Comparison of ENCODE assay signal across 30 cellular contexts in the genomic region with DNA sequence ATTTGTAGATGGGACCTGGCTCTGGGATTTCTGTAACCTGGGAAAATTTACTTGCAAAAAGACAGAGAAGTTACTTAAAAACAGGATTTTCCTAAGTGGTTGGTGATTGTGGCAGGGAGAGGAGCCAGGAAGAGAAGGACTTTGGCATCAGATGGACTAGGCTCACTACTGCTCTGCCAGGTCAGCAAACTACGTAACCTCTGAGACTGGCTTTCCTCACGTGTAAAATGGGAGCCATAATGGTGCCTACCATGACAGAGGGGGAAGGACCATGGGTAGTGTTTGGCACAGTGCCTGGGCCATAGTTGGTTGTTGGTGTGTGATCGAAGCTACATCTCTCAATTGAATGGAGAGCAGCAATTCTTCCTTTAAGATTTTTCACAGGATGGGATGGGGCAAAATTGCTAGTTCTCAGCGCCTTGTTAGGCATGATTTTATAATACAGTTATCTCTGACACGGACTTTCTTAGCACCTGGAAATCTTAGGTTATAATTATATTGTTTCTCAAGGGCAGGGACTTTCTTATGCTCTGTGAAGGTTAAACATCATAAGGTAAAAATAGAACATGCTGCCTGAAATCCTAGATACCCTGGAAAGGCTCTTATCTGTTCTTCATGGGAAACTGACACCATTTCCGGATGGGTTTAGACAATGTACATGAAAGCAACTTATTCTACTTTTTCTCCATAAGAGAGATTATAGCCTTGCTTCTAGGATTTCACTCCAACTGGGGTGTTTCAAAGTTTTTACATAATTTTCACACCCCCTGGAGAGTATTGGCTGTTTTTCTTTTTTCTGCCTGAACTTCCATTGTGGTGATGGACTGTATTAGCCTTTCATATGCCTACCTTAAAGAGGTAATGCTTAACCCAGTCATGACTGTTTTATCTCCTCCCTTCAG. TPM values are rescaled to one million over a fixed set of nuclear protein-coding genes. Genes with fewer than 3 reads are reported as not detected.
DNase-seq lines count a peak whose midpoint lies in the region; ATAC-seq lines count a peak whose summit lies in the region.
"Had no signal": no experiment of that assay in that cellular context is flagged by ENCODE, and none has a peak within 500 bp of the region (broad histone marks: within the 10 kb centered on the region; RNA-seq: fewer than 3 reads in every experiment).

No MANE protein-coding gene starts in this region.

- no peak overlapping the region for H3K14ac ChIP-seq in trophoblast cell (ENCODE audit: low read length)

- H3K4ac ChIP-seq in trophoblast cell (ENCODE audit: low read depth, low read length): peak overlapping the region; percentile 67

- H3K79me1 ChIP-seq in trophoblast cell (ENCODE audit: low read length): no peaks in the 10 kb centered on the region

- no peak for DNase-seq in Right ventricle myocardium superior
- no peak for DNase-seq in right cardiac atrium
- DNase-seq in trophoblast cell: no peak
- no peak for DNase-seq in germinal center (ENCODE audit: low spot score)
- DNase-seq: activated CD4-positive, alpha-beta T cell treated with anti-CD3 and anti-CD28 coated beads, Interleukin-2, amount 10 ng/mL, durations not matched to agents 24 days and 14 days; amygdala; brain microvascular endothelial cell; DMS153; GOT3; Karpas-422; lower lobe of right lung; mucosa of descending colon; natural killer cell; NCI-H1436; NCI-H2081; NCI-H510A; RPMI8226; spleen; stimulated activated CD4-positive, alpha-beta T cell treated with anti-CD3 and anti-CD28 coated beads, Interleukin-2, amount 100 ng/mL, for 24 hours; stimulated activated naive CD8-positive, alpha-beta T cell treated with anti-CD3 and anti-CD28 coated beads, Interleukin-15, amount 100 ng/mL, for 72 hours; T-cell; uterus had no signal

- peak overlapping the region; percentile 68 for H3K18ac ChIP-seq in trophoblast cell (ENCODE audit: low read length)

- H3K23ac ChIP-seq in trophoblast cell (ENCODE audit: low read length): no peak overlapping the region

- H2BK120ac ChIP-seq in trophoblast cell (ENCODE audit: insufficient read depth, low read length, poor library complexity): no peak overlapping the region

- no peak overlapping the region for H4K8ac ChIP-seq in trophoblast cell (ENCODE audit: low read depth, low read length)

- H3K27ac ChIP-seq in right cardiac atrium (ENCODE audit: low read length) (no peak overlapping the region), HUES64 (ENCODE audit: low read depth, low read length) (peak overlapping the region; percentile 87), iPS-20b (ENCODE audit: low read length) (no peak overlapping the region), trophoblast cell (ENCODE audit: low read depth, low read length) (no peak overlapping the region)
- H3K27ac ChIP-seq: BLaER1, brain microvascular endothelial cell, lower lobe of right lung, spleen, thoracic aorta, uterus, WERI-Rb-1 had no signal

- H3K9me3 ChIP-seq in right cardiac atrium (ENCODE audit: control insufficient read depth, low read length) (no peaks in the 10 kb centered on the region), HUES64 (ENCODE audit: insufficient read depth, low read depth, low read length) (no peaks in the 10 kb centered on the region), iPS-20b (ENCODE audit: insufficient read depth, low read depth, low read length) (no peaks in the 10 kb centered on the region), trophoblast cell (ENCODE audit: insufficient read depth, low read depth, low read length) (peaks cover 2% of the 10 kb centered on the region)
- H3K9me3 ChIP-seq: BLaER1, lower lobe of right lung, mucosa of descending colon, spleen, thoracic aorta, uterus had no signal

- 56% methylated on average over 6 of the region's 6 CpGs for WGBS in right cardiac atrium
- 94% methylated on average over 6 of the region's 6 CpGs for WGBS in HUES64
- no CpG with 5 or more reads among the region's 6 CpGs for WGBS in trophoblast cell (ENCODE audit: extremely low coverage, insufficient coverage, insufficient read length)

- H2AK5ac ChIP-seq in trophoblast cell (ENCODE audit: low read length): no peak overlapping the region

- no peak overlapping the region for H4K12ac ChIP-seq in trophoblast cell (ENCODE audit: low read depth, low read length)

- H3K4me2 ChIP-seq in trophoblast cell (ENCODE audit: low read length): no peak overlapping the region
- H3K4me2 ChIP-seq: BLaER1 had no signal

- H2BK12ac ChIP-seq in trophoblast cell (ENCODE audit: low read length): no peak overlapping the region

- H3K9ac ChIP-seq in HUES64 (ENCODE audit: low read depth, low read length): 0 out of 2 replicates have a peak overlapping the region, but pooled peaks have one; percentile 2
- H3K9ac ChIP-seq in iPS-20b (ENCODE audit: low read depth, low read length): peak overlapping the region; percentile 29; the same call in 1 of the 2 replicates
- no peak overlapping the region for H3K9ac ChIP-seq in trophoblast cell (ENCODE audit: low read length)
- H3K9ac ChIP-seq: BLaER1 had no signal

- H4K91ac ChIP-seq in trophoblast cell (ENCODE audit: low read depth, low read length): no peak overlapping the region

- H3K36me3 ChIP-seq in HUES64 (ENCODE audit: insufficient read depth, low read length) (no peaks in the 10 kb centered on the region; the same call in 1 of the 2 replicates), iPS-20b (ENCODE audit: insufficient read depth, low read depth, low read length) (peaks cover 7% of the 10 kb centered on the region; the same call in 1 of the 2 replicates), trophoblast cell (ENCODE audit: control insufficient read depth in 1 of 2, insufficient read depth in 2 of 2, low read length in 2 of 2) (peaks cover 0 to under 1% of the 10 kb centered on the region in 2 experiments)
- H3K36me3 ChIP-seq: BLaER1, brain microvascular endothelial cell, lower lobe of right lung, spleen, thoracic aorta, uterus, WERI-Rb-1 had no signal

- H2AFZ ChIP-seq in trophoblast cell (ENCODE audit: insufficient read depth, low read length, poor library complexity): no peak overlapping the region

- intact Hi-C loops in Right ventricle myocardium superior (cut with DNase I) (loop anchor here (10.0 kb wide), 1 partner anchor 130 kb away; no protein-coding TSS in a partner anchor), right cardiac atrium (cut with DNase I) (no loop called here)

- peaks cover 10% of the 10 kb centered on the region for H3K4me1 ChIP-seq in right cardiac atrium (ENCODE audit: control insufficient read depth, insufficient read depth, low read length)
- peaks cover 88% of the 10 kb centered on the region for H3K4me1 ChIP-seq in HUES64 (ENCODE audit: insufficient read depth, low read length)
- peaks cover 83% of the 10 kb centered on the region for H3K4me1 ChIP-seq in iPS-20b (ENCODE audit: insufficient read depth, low read length)
- peaks cover 0 to 6% of the 10 kb centered on the region in 2 experiments for H3K4me1 ChIP-seq in trophoblast cell (ENCODE audit: control insufficient read depth in 1 of 2, insufficient read depth in 2 of 2, low read length in 2 of 2)
- H3K4me1 ChIP-seq: BLaER1, lower lobe of right lung had no signal

- H3K4me3 ChIP-seq in right cardiac atrium (ENCODE audit: low read length): no peak overlapping the region
- H3K4me3 ChIP-seq in HUES64 (ENCODE audit: low read length): no peak overlapping the region
- no peak overlapping the region for H3K4me3 ChIP-seq in iPS-20b (ENCODE audit: low read length)
- no peak overlapping the region for H3K4me3 ChIP-seq in trophoblast cell (ENCODE audit: low read depth, low read length)
- H3K4me3 ChIP-seq: BLaER1, lower lobe of right lung, mucosa of descending colon, spleen, thoracic aorta, uterus had no signal

- ATAC-seq in Right ventricle myocardium superior (ENCODE audit: poor library complexity) (peak; percentile 48), right cardiac atrium (no peak), HG03196 (IDR thresholded peaks at IDR 0.05; ENCODE audit: unreplicated experiment) (no peak), GM18907 (IDR thresholded peaks at IDR 0.05; ENCODE audit: unreplicated experiment) (no peak)
- ATAC-seq: lower lobe of right lung; mucosa of descending colon; natural killer cell; stimulated activated naive CD8-positive, alpha-beta T cell treated with anti-CD3 and anti-CD28 coated beads, Interleukin-15, amount 100 ng/mL, for 72 hours; T-cell had no signal

- no peak overlapping the region for H2BK5ac ChIP-seq in trophoblast cell (ENCODE audit: low read depth, low read length, poor library complexity)

- no peaks in the 10 kb centered on the region for H3K27me3 ChIP-seq in right cardiac atrium (ENCODE audit: control insufficient read depth, insufficient read depth)
- H3K27me3 ChIP-seq in HUES64 (ENCODE audit: insufficient read depth, low read length): no peaks in the 10 kb centered on the region
- H3K27me3 ChIP-seq in iPS-20b (ENCODE audit: insufficient read depth, low read length): no peaks in the 10 kb centered on the region
- H3K27me3 ChIP-seq in trophoblast cell (ENCODE audit: insufficient read depth, low read length): no peaks in the 10 kb centered on the region
- H3K27me3 ChIP-seq: BLaER1, brain microvascular endothelial cell, spleen, uterus had no signal

- H3K79me2 ChIP-seq in trophoblast cell (ENCODE audit: control insufficient read depth, insufficient read depth, low read length, poor library complexity): peaks cover 2% of the 10 kb centered on the region

RNA-seq across cellular contexts. Expression of a gene that starts 10.9 kb away (rescaled TPM):
- total RNA-seq in Right ventricle myocardium superior: 8.6 TPM
- 10 to 100 TPM; 10.6 to 32.5 (median 13.5) TPM for total RNA-seq in right cardiac atrium
- 3.4 TPM for polyA plus RNA-seq in right cardiac atrium
- polyA plus RNA-seq in HUES64 (2013, experiment 1 of 2): 48.4 TPM
- 42.9 TPM for polyA plus RNA-seq in HUES64 (2013, experiment 2 of 2)
- polyA plus RNA-seq in trophoblast cell (2013): 29.9 and 31.0 TPM in 2 replicates
- total RNA-seq: activated CD4-positive, alpha-beta T cell treated with anti-CD3 and anti-CD28 coated beads, Interleukin-2, amount 10 ng/mL, durations not matched to agents 24 days and 14 days; activated CD8-positive, alpha-beta memory T cell treated with anti-CD3 and anti-CD28 coated beads for 36 hours had no signal
